11 cellular contexts compared by ENCODE assay signal in genomic region chr11:28296426-28296825, GRCh38.
DNase-seq lines count a peak whose midpoint lies in the region; ATAC-seq lines count a peak whose summit lies in the region.
"Had no signal": no experiment of that assay in that cellular context is flagged by ENCODE, and none has a peak within 500 bp of the region (broad histone marks: within the 10 kb centered on the region; RNA-seq: fewer than 3 reads in every experiment).

No MANE protein-coding gene starts in this region.

- DNase-seq in stimulated activated CD4-positive, alpha-beta T cell treated with anti-CD3 and anti-CD28 coated beads, Interleukin-4, amount 100 ng/mL, for 1 hour, result no peak
- DNase-seq in left ventricle myocardium superior (no peak), iPS-NIHi11 (ENCODE audit: low spot score) (no peak), NCI-H526 treated with DMSO at 0.1 percent for 48 hours (lab: John Stamatoyannopoulos, UW) (no peak)
- DNase-seq: activated CD4-positive, alpha-beta T cell treated with anti-CD3 and anti-CD28 coated beads for 4 hours; cerebellar nuclear complex; NCI-H1436 had no signal

- ATAC-seq in GM18511 (IDR thresholded peaks at IDR 0.05; ENCODE audit: unreplicated experiment) (peak; percentile 98), GM19463 (IDR thresholded peaks at IDR 0.05; ENCODE audit: unreplicated experiment) (peak; percentile 98), HG02840 (IDR thresholded peaks at IDR 0.05; ENCODE audit: low FRiP score, unreplicated experiment) (peak; percentile 98), HG03457 (IDR thresholded peaks at IDR 0.05; ENCODE audit: unreplicated experiment) (peak; percentile 95), left ventricle myocardium superior (no peak)

- intact Hi-C loops in left ventricle myocardium superior (cut with micrococcal nuclease), result no loop called here
